ENCODE assay signal across 18 cellular contexts in genomic region chr6:48962041-48962440, GRCh38.
"Had no signal": no experiment of that assay in that cellular context is flagged by ENCODE, and none has a peak within 500 bp of the region (broad histone marks: within the 10 kb centered on the region; RNA-seq: fewer than 3 reads in every experiment).

No MANE protein-coding gene starts in this region.

- DNase-seq: activated CD4-positive, alpha-beta T cell treated with anti-CD3 and anti-CD28 coated beads, Interleukin-2, amount 50 U/mL, for 4 hours; activated CD4-positive, CD25-positive, alpha-beta regulatory T cell treated with anti-CD3 and anti-CD28 coated beads, Interleukin-2, amount 50 U/mL, for 72 hours; activated naive CD4-positive, alpha-beta T cell treated with anti-CD3 and anti-CD28 coated beads for 36 hours; activated naive CD8-positive, alpha-beta T cell treated with anti-CD3 and anti-CD28 coated beads, Interleukin-2, amount 50 U/mL, for 24 hours; activated T-cell treated with anti-CD3 and anti-CD28 coated beads for 4 hours; aorta; dermis blood vessel endothelial cell; gastrocnemius medialis; heart right ventricle; islet precursor cell; midbrain; stimulated activated CD4-positive, alpha-beta T cell treated with anti-CD3 and anti-CD28 coated beads, Interleukin-15, amount 100 ng/mL, for 24 hours; stimulated activated CD4-positive, alpha-beta T cell treated with anti-CD3 and anti-CD28 coated beads, Interleukin-4, amount 100 ng/mL, for 1 hour; stimulated activated naive B cell treated with anti-CD40 and anti-IgM and Interleukin-4, amounts not matched to agents 10 μg/mL and 1 μg/mL and 100 μg/mL, for 72 hours; T1000; transverse colon had no signal

- H3K36me3 Mint-ChIP-seq: stimulated activated naive B cell treated with anti-CD40 and anti-IgM and Interleukin-4, amounts not matched to agents 10 μg/mL and 1 μg/mL and 100 μg/mL, for 72 hours had no signal

- H3K27me3 Mint-ChIP-seq: activated naive CD8-positive, alpha-beta T cell treated with anti-CD3 and anti-CD28 coated beads, Interleukin-2, amount 50 U/mL, for 24 hours; progenitor cell of endocrine pancreas; stimulated activated naive B cell treated with anti-CD40 and anti-IgM and Interleukin-4, amounts not matched to agents 10 μg/mL and 1 μg/mL and 100 μg/mL, for 72 hours had no signal

- ATAC-seq: activated naive CD8-positive, alpha-beta T cell treated with anti-CD3 and anti-CD28 coated beads, Interleukin-2, amount 50 U/mL, for 24 hours; gastrocnemius medialis; heart right ventricle; left lobe of liver; stimulated activated naive B cell treated with anti-CD40 and anti-IgM and Interleukin-4, amounts not matched to agents 10 μg/mL and 1 μg/mL and 100 μg/mL, for 72 hours had no signal

- H3K4me1 Mint-ChIP-seq: activated naive CD8-positive, alpha-beta T cell treated with anti-CD3 and anti-CD28 coated beads, Interleukin-2, amount 50 U/mL, for 24 hours; stimulated activated naive B cell treated with anti-CD40 and anti-IgM and Interleukin-4, amounts not matched to agents 10 μg/mL and 1 μg/mL and 100 μg/mL, for 72 hours had no signal

- H3K27ac Mint-ChIP-seq: activated naive CD4-positive, alpha-beta T cell treated with anti-CD3 and anti-CD28 coated beads for 36 hours; activated naive CD8-positive, alpha-beta T cell treated with anti-CD3 and anti-CD28 coated beads, Interleukin-2, amount 50 U/mL, for 24 hours; progenitor cell of endocrine pancreas; stimulated activated naive B cell treated with anti-CD40 and anti-IgM and Interleukin-4, amounts not matched to agents 10 μg/mL and 1 μg/mL and 100 μg/mL, for 72 hours had no signal

- H3K4me3 Mint-ChIP-seq: activated naive CD4-positive, alpha-beta T cell treated with anti-CD3 and anti-CD28 coated beads for 36 hours; activated naive CD8-positive, alpha-beta T cell treated with anti-CD3 and anti-CD28 coated beads, Interleukin-2, amount 50 U/mL, for 24 hours; stimulated activated naive B cell treated with anti-CD40 and anti-IgM and Interleukin-4, amounts not matched to agents 10 μg/mL and 1 μg/mL and 100 μg/mL, for 72 hours had no signal
